ENCODE assay signal across 14 cellular contexts in the genomic region with DNA sequence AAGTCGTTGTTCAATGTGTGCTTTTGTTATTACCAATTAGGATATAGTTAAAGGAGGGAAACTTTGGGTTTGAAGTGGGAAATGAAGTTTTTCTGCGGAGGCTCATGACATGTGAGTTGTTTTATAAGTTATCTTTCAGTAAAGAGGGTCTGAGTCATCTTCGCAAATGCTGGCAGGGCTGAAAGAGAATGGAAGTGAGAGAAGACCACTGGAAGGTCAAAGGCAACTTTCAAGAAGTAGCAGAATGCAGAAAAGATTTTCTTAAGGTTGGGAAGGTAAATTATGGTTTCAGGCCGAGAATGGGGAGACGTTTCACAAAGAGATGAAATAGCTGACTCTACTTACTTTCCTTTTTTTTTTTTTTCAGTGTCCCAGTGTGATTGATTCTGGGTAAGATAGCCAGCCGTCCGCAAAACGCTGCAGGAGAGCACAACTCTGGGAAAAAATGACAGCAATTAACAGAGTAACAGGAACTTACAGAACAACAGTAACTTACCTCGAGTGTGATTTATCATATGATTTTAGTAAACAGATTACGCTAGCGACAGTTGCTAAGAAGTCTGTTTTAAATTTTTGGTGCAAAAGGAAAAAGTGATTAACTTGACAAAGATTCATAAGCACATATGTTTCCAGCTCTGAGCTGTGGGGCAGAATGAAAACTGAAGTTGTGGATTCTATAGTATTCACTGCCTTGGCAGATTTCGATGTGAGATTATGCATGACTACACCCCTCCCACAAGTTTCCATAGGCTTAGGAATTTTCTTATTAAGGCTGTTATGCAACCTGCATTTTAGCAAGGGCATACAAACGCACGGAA. TPM values are rescaled to one million over a fixed set of nuclear protein-coding genes. Genes with fewer than 3 reads are reported as not detected.
DNase-seq lines count a peak whose midpoint lies in the region; ATAC-seq and TF ChIP-seq lines count a peak whose summit lies in the region.
"Had no signal": no experiment of that assay in that cellular context is flagged by ENCODE, and none has a peak within 500 bp of the region (broad histone marks: within the 10 kb centered on the region; RNA-seq: fewer than 3 reads in every experiment).

No MANE protein-coding gene starts in this region.

- H3K27ac Mint-ChIP-seq in nephron (peak overlapping the region; percentile 43 to 89 (median 45)), progenitor cell of endocrine pancreas (no peak overlapping the region)
- no peak overlapping the region for H3K27ac Mint-ChIP-seq in activated T-helper 1 cell treated with anti-CD3 and anti-CD28 coated beads, Interleukin-12 subunit alpha, Interleukin-12 subunit beta, Interleukin-2, Interleukin-4 antibody, amounts not matched to agents 30 ng/mL and 10 ng/mL and 1 ng/mL, durations not matched to agents 14 hours and 24 hours and 36 hours
- H3K27ac Mint-ChIP-seq: activated B cell treated with CpG ODN at 0.5 μM for 24 hours, neural progenitor cell had no signal

- in situ Hi-C loops in GM13976 (cut with MboI; ENCODE audit: low sequenced_read_pairs, unreplicated experiment) = no loop called here

- H3K9me3 Mint-ChIP-seq in nephron = peaks cover 7% of the 10 kb centered on the region
- H3K9me3 Mint-ChIP-seq in activated T-helper 1 cell treated with anti-CD3 and anti-CD28 coated beads, Interleukin-12 subunit alpha, Interleukin-12 subunit beta, Interleukin-2, Interleukin-4 antibody, amounts not matched to agents 30 ng/mL and 10 ng/mL and 1 ng/mL, durations not matched to agents 14 hours and 24 hours and 36 hours = peaks cover 17% of the 10 kb centered on the region
- peaks cover 8% of the 10 kb centered on the region for H3K9me3 Mint-ChIP-seq in progenitor cell of endocrine pancreas (ENCODE audit: low read depth)

- DNase-seq in AG08396 (ENCODE audit: low spot score) (peak; percentile 24), NCI-H226 (peak; percentile 75), GM13976 (ENCODE audit: low spot score) (no peak), progenitor cell of endocrine pancreas (ENCODE audit: low spot score, unreplicated experiment) (no peak)
- no peak for DNase-seq in activated T-helper 1 cell treated with anti-CD3 and anti-CD28 coated beads, Interleukin-12 subunit alpha, Interleukin-12 subunit beta, Interleukin-2, Interleukin-4 antibody, amounts not matched to agents 30 ng/mL and 10 ng/mL and 1 ng/mL, durations not matched to agents 14 hours and 24 hours and 36 hours (ENCODE audit: low spot score)
- DNase-seq: activated B cell treated with CpG ODN at 0.5 μM for 24 hours, NCI-H1105 treated with DMSO at 0.1 percent for 48 hours, NCI-H748 treated with DMSO at 0.1 percent for 48 hours, SHP77 treated with DMSO at 0.1 percent for 48 hours had no signal

- ATAC-seq in esophagus mucosa (peak; percentile 85), GM18870 (IDR thresholded peaks at IDR 0.05; ENCODE audit: unreplicated experiment) (no peak)
- ATAC-seq: HepG2 had no signal

- H3K27me3 Mint-ChIP-seq in nephron (ENCODE audit: low read depth) (no peaks in the 10 kb centered on the region), progenitor cell of endocrine pancreas (no peaks in the 10 kb centered on the region)
- no peaks in the 10 kb centered on the region for H3K27me3 Mint-ChIP-seq in activated T-helper 1 cell treated with anti-CD3 and anti-CD28 coated beads, Interleukin-12 subunit alpha, Interleukin-12 subunit beta, Interleukin-2, Interleukin-4 antibody, amounts not matched to agents 30 ng/mL and 10 ng/mL and 1 ng/mL, durations not matched to agents 14 hours and 24 hours and 36 hours (ENCODE audit: insufficient read depth)
- H3K27me3 Mint-ChIP-seq: activated B cell treated with CpG ODN at 0.5 μM for 24 hours had no signal

- TF ChIP-seq CTCF in nephron (IDR thresholded peaks at IDR 0.05; ENCODE audit: unreplicated experiment in 3 of 3) = no peak
- no peak for TF ChIP-seq CTCF in GM13976 (IDR thresholded peaks at IDR 0.05; ENCODE audit: borderline replicate concordance, control extremely low read depth, extremely low read depth, insufficient read depth, missing control alignments)
- no peak for TF ChIP-seq CTCF in progenitor cell of endocrine pancreas (IDR thresholded peaks at IDR 0.05; ENCODE audit: unreplicated experiment)

- no peaks in the 10 kb centered on the region for H3K36me3 Mint-ChIP-seq in nephron (ENCODE audit: low read depth)
- peaks cover 17% of the 10 kb centered on the region for H3K36me3 Mint-ChIP-seq in activated T-helper 1 cell treated with anti-CD3 and anti-CD28 coated beads, Interleukin-12 subunit alpha, Interleukin-12 subunit beta, Interleukin-2, Interleukin-4 antibody, amounts not matched to agents 30 ng/mL and 10 ng/mL and 1 ng/mL, durations not matched to agents 14 hours and 24 hours and 36 hours (ENCODE audit: low read depth)
- peaks cover 2% of the 10 kb centered on the region for H3K36me3 Mint-ChIP-seq in progenitor cell of endocrine pancreas (ENCODE audit: insufficient read depth)
- H3K36me3 Mint-ChIP-seq: neural progenitor cell had no signal

- H3K4me3 Mint-ChIP-seq in nephron = no peak overlapping the region
- H3K4me3 Mint-ChIP-seq in activated T-helper 1 cell treated with anti-CD3 and anti-CD28 coated beads, Interleukin-12 subunit alpha, Interleukin-12 subunit beta, Interleukin-2, Interleukin-4 antibody, amounts not matched to agents 30 ng/mL and 10 ng/mL and 1 ng/mL, durations not matched to agents 14 hours and 24 hours and 36 hours = no peak overlapping the region
- no peak overlapping the region for H3K4me3 Mint-ChIP-seq in progenitor cell of endocrine pancreas (ENCODE audit: low read depth)
- H3K4me3 Mint-ChIP-seq: activated B cell treated with CpG ODN at 0.5 μM for 24 hours, neural progenitor cell had no signal

- H3K4me1 Mint-ChIP-seq in nephron (peaks cover 10% of the 10 kb centered on the region), progenitor cell of endocrine pancreas (ENCODE audit: low read depth) (no peaks in the 10 kb centered on the region)
- no peaks in the 10 kb centered on the region for H3K4me1 Mint-ChIP-seq in activated T-helper 1 cell treated with anti-CD3 and anti-CD28 coated beads, Interleukin-12 subunit alpha, Interleukin-12 subunit beta, Interleukin-2, Interleukin-4 antibody, amounts not matched to agents 30 ng/mL and 10 ng/mL and 1 ng/mL, durations not matched to agents 14 hours and 24 hours and 36 hours (ENCODE audit: low read depth)
- H3K4me1 Mint-ChIP-seq: activated B cell treated with CpG ODN at 0.5 μM for 24 hours had no signal

- intact Hi-C loops in activated T-helper 1 cell treated with anti-CD3 and anti-CD28 coated beads, Interleukin-12 subunit alpha, Interleukin-12 subunit beta, Interleukin-2, Interleukin-4 antibody, amounts not matched to agents 30 ng/mL and 10 ng/mL and 1 ng/mL, durations not matched to agents 14 hours and 24 hours and 36 hours (cut with micrococcal nuclease) = no loop called here

RNA-seq across cellular contexts. Expression of a gene that starts 46.8 kb away (rescaled TPM):
- total RNA-seq in esophagus mucosa (295 TPM), progenitor cell of endocrine pancreas (156 and 170 TPM in 2 replicates)
- total RNA-seq in activated T-helper 1 cell treated with anti-CD3 and anti-CD28 coated beads, Interleukin-12 subunit alpha, Interleukin-12 subunit beta, Interleukin-2, Interleukin-4 antibody, amounts not matched to agents 30 ng/mL and 10 ng/mL and 1 ng/mL, durations not matched to agents 14 hours and 24 hours and 36 hours = 440 and 451 TPM in 2 replicates

Comparison
In these comparisons a context has a peak if more than half of its experiments do, and no peak if none do; other contexts are left out.
1. DNase-seq: peak in AG08396 (single experiment) and NCI-H226 (single experiment); none in GM13976 (single experiment), activated T-helper 1 cell treated with anti-CD3 and anti-CD28 coated beads, Interleukin-12 subunit alpha, Interleukin-12 subunit beta, Interleukin-2, Interleukin-4 antibody, amounts not matched to agents 30 ng/mL and 10 ng/mL and 1 ng/mL, durations not matched to agents 14 hours and 24 hours and 36 hours (single experiment) and progenitor cell of endocrine pancreas (single experiment).
2. H3K27ac Mint-ChIP-seq: peak in nephron (3 of 3); none in activated T-helper 1 cell treated with anti-CD3 and anti-CD28 coated beads, Interleukin-12 subunit alpha, Interleukin-12 subunit beta, Interleukin-2, Interleukin-4 antibody, amounts not matched to agents 30 ng/mL and 10 ng/mL and 1 ng/mL, durations not matched to agents 14 hours and 24 hours and 36 hours (single experiment) and progenitor cell of endocrine pancreas (single experiment).